8 cellular contexts compared by ENCODE assay signal in genomic region chr1:224182057-224182865, GRCh38. TPM values are rescaled to one million over a fixed set of nuclear protein-coding genes. Genes with fewer than 3 reads are reported as not detected.
DNase-seq lines count a peak whose midpoint lies in the region; ATAC-seq, FAIRE-seq and TF ChIP-seq lines count a peak whose summit lies in the region.

No MANE protein-coding gene starts in this region.

- H3K27ac ChIP-seq in SK-N-SH (ENCODE audit: low read depth in 2 of 2, low read length in 1 of 2) (peak overlapping the region; percentile 81 to 84), HepG2 (ENCODE audit: extremely low read length, insufficient read depth, low read length) (peak overlapping the region; percentile 67)

- H3K4me3 ChIP-seq in BJ (ENCODE audit: low read depth, low read length): peak overlapping the region; percentile 75
- H3K4me3 ChIP-seq in SK-N-SH (ENCODE audit: low read depth in 2 of 2, low read length in 1 of 2): peak overlapping the region; percentile 63 to 73
- H3K4me3 ChIP-seq in astrocyte of the spinal cord (ENCODE audit: low read depth, low read length): peak overlapping the region; percentile 78
- peak overlapping the region; percentile 60 to 89 (median 87) for H3K4me3 ChIP-seq in HepG2 (replicated peaks in 1 of 3; ENCODE audit: insufficient read depth in 1 of 3, low read depth in 2 of 3, low read length in 3 of 3)

- in situ Hi-C loops in astrocyte of the spinal cord (cut with HindIII; ENCODE audit: low sequenced_read_pairs) (no loop called here), HepG2 (cut with HindIII; ENCODE audit: extremely low pct_ligation_motif_present, low pct_unique_long_range_greater_than_20kb) (no loop called here)

- ATAC-seq in GM19324 (IDR thresholded peaks at IDR 0.05; ENCODE audit: low FRiP score, unreplicated experiment) (peak; percentile 25), HG03354 (IDR thresholded peaks at IDR 0.05; ENCODE audit: poor library complexity, severe bottlenecking, unreplicated experiment) (peak; percentile 51), HepG2 (no peak)
- peak; percentile 52 for ATAC-seq in stimulated activated effector memory CD8-positive, alpha-beta T cell treated with anti-CD3 and anti-CD28 coated beads, Interleukin-12 subunit alpha, Interleukin-12 subunit beta, amount 100 ng/mL, for 72 hours

- no peak for FAIRE-seq in HepG2 (lab: Jason Lieb, UNC)

- peak overlapping the region; percentile 81 for H3K4me3 Mint-ChIP-seq in stimulated activated effector memory CD8-positive, alpha-beta T cell treated with anti-CD3 and anti-CD28 coated beads, Interleukin-12 subunit alpha, Interleukin-12 subunit beta, amount 100 ng/mL, for 72 hours

- H3K4me1 ChIP-seq in SK-N-SH (ENCODE audit: control insufficient read depth in 1 of 2, insufficient read depth in 2 of 2, low read depth in 1 of 2, low read length in 1 of 2) (peaks cover 5 to 13% of the 10 kb centered on the region in 2 experiments; a peak in 2 of 4 replicates), HepG2 (ENCODE audit: insufficient read depth, low read length) (peaks cover 33% of the 10 kb centered on the region)

- peak overlapping the region; percentile 94 for H3K27ac Mint-ChIP-seq in stimulated activated effector memory CD8-positive, alpha-beta T cell treated with anti-CD3 and anti-CD28 coated beads, Interleukin-12 subunit alpha, Interleukin-12 subunit beta, amount 100 ng/mL, for 72 hours

- no peaks in the 10 kb centered on the region for H3K9me3 Mint-ChIP-seq in stimulated activated effector memory CD8-positive, alpha-beta T cell treated with anti-CD3 and anti-CD28 coated beads, Interleukin-12 subunit alpha, Interleukin-12 subunit beta, amount 100 ng/mL, for 72 hours

- POLR2A ChIA-PET in BJ (lab: Charles Lee) (interaction anchor here (0.6 kb wide), 2 partner anchors 11 to 13 kb away, joined by 3 read pairs; no protein-coding TSS in a partner anchor), SK-N-SH (lab: Yijun Ruan, JAX) (interaction anchor here (0.5 to 1.2 kb wide), 3 partner anchors 8 to 61 kb away, joined by 3 read pairs; no protein-coding TSS in a partner anchor), HepG2 (lab: Yijun Ruan, JAX) (interaction anchor here (0.7 to 2.3 kb wide), 5 partner anchors 11 to 68 kb away, joined by 3 to 17 read pairs (median 3); partner anchors contain the start of gene FBXO28)

- TF ChIP-seq EP300 in SK-N-SH (IDR thresholded peaks at IDR 0.05; ENCODE audit: borderline replicate concordance in 1 of 2, low read depth in 1 of 2, low read length in 1 of 2) (no peak), HepG2 (IDR thresholded peaks at IDR 0.05; ENCODE audit: low read depth in 2 of 2, low read length in 2 of 2) (no peak), HepG2 (CRISPR knock-in tag; IDR thresholded peaks at IDR 0.05; ENCODE audit: borderline replicate concordance) (no peak)

- TF ChIP-seq RAD21 in SK-N-SH (IDR thresholded peaks at IDR 0.05; ENCODE audit: low read length) (no peak), HepG2 (CRISPR knock-in tag; IDR thresholded peaks at IDR 0.05) (no peak)

- no peaks in the 10 kb centered on the region for H3K9me3 ChIP-seq in SK-N-SH
- H3K9me3 ChIP-seq in HepG2 (ENCODE audit: low read length): no peaks in the 10 kb centered on the region

- H3K36me3 ChIP-seq in BJ (ENCODE audit: control insufficient read depth, insufficient read depth, low read length) (peaks cover 1% of the 10 kb centered on the region; the same call in 1 of the 2 replicates), SK-N-SH (replicated peaks in 1 of 2; ENCODE audit: control insufficient read depth in 1 of 2, insufficient read depth in 2 of 2, low read length in 1 of 2) (peaks cover 0 to 9% of the 10 kb centered on the region in 2 experiments), HepG2 (replicated peaks in 1 of 2; ENCODE audit: control insufficient read depth in 1 of 2, insufficient read depth in 2 of 2, low read length in 2 of 2) (no peaks in the 10 kb centered on the region)

- CTCF ChIA-PET in BJ (lab: Yijun Ruan, JAX) (interaction anchor here (1.9 kb wide), 1 partner anchor 11 kb away, joined by 7 read pairs; no protein-coding TSS in a partner anchor), SK-N-SH (lab: Yijun Ruan, JAX) (interaction anchor here (0.6 to 1.3 kb wide), 5 partner anchors 11 to 66 kb away, joined by 3 read pairs; no protein-coding TSS in a partner anchor), HepG2 (lab: Yijun Ruan, JAX; ENCODE audit: low intra/inter-chr PET ratio, low total read pairs) (no interaction called here)

- H2AFZ ChIP-seq in SK-N-SH (ENCODE audit: low read depth): peak overlapping the region; percentile 91
- H2AFZ ChIP-seq in HepG2 (ENCODE audit: low read length): peak overlapping the region; percentile 90

- BruUV-seq in HepG2 (replicated peaks; lab: Mats Ljungman, UMichigan): TSS peak; percentile 80

- peaks cover 48% of the 10 kb centered on the region for H3K36me3 Mint-ChIP-seq in stimulated activated effector memory CD8-positive, alpha-beta T cell treated with anti-CD3 and anti-CD28 coated beads, Interleukin-12 subunit alpha, Interleukin-12 subunit beta, amount 100 ng/mL, for 72 hours

- H3K4me1 Mint-ChIP-seq in stimulated activated effector memory CD8-positive, alpha-beta T cell treated with anti-CD3 and anti-CD28 coated beads, Interleukin-12 subunit alpha, Interleukin-12 subunit beta, amount 100 ng/mL, for 72 hours: peaks cover 36% of the 10 kb centered on the region

- no peak for DNase-seq in BJ (ENCODE audit: low read depth)
- no peak for DNase-seq in SK-N-SH
- DNase-seq in astrocyte of the spinal cord (ENCODE audit: low read depth, low spot score): no peak
- DNase-seq in HepG2 (ENCODE audit: low spot score): no peak
- DNase-seq in stimulated activated effector memory CD8-positive, alpha-beta T cell treated with anti-CD3 and anti-CD28 coated beads, Interleukin-12 subunit alpha, Interleukin-12 subunit beta, amount 100 ng/mL, for 72 hours (ENCODE audit: low spot score in 2 of 2): peak in 1 of 2 donors; percentile 65
- no peak for DNase-seq in HCEC 1CT

- peaks cover 14% of the 10 kb centered on the region; the same call in 1 of the 2 replicates for H4K20me1 ChIP-seq in SK-N-SH (ENCODE audit: insufficient read depth)
- 0 out of 2 replicates have a peak, but pooled peaks cover 4% of the 10 kb centered on the region for H4K20me1 ChIP-seq in HepG2 (ENCODE audit: insufficient read depth, low read length)

- H3K79me2 ChIP-seq in SK-N-SH (ENCODE audit: insufficient read depth) (peaks cover 47% of the 10 kb centered on the region), HepG2 (ENCODE audit: insufficient read depth, low read length) (peaks cover 5% of the 10 kb centered on the region)

- no peaks in the 10 kb centered on the region for H3K9me2 ChIP-seq in SK-N-SH

- H3K9ac ChIP-seq in SK-N-SH (peak overlapping the region; percentile 94), HepG2 (ENCODE audit: insufficient read depth, low read depth, low read length) (peak overlapping the region; percentile 65)

- H3K4me2 ChIP-seq in SK-N-SH: peak overlapping the region; percentile 94
- H3K4me2 ChIP-seq in HepG2 (ENCODE audit: low read depth, low read length): peak overlapping the region; percentile 75

- H3F3A ChIP-seq in SK-N-SH (replicated peaks; ENCODE audit: insufficient read depth): no peaks in the 10 kb centered on the region

- TF ChIP-seq CTCF in BJ (IDR thresholded peaks at IDR 0.05; ENCODE audit: insufficient read depth, low read depth, low read length): no peak
- no peak for TF ChIP-seq CTCF in SK-N-SH (IDR thresholded peaks at IDR 0.05)
- no peak for TF ChIP-seq CTCF in astrocyte of the spinal cord (IDR thresholded peaks at IDR 0.05; ENCODE audit: low read depth, low read length)
- TF ChIP-seq CTCF in HepG2 (CRISPR knock-in tag; IDR thresholded peaks at IDR 0.05): no peak

- intact Hi-C loops in HepG2 (cut with micrococcal nuclease; ENCODE audit: unreplicated experiment): no loop called here

- no peak for TF ChIP-seq POLR2A in HepG2 (IDR thresholded peaks at IDR 0.05; ENCODE audit: insufficient read depth in 1 of 2, low read depth in 2 of 2, low read length in 2 of 2)

- H3K27me3 ChIP-seq in BJ (ENCODE audit: control insufficient read depth, insufficient read depth, low read length) (no peaks in the 10 kb centered on the region), SK-N-SH (ENCODE audit: insufficient read depth) (no peaks in the 10 kb centered on the region), HepG2 (ENCODE audit: control insufficient read depth in 1 of 2, insufficient read depth in 2 of 2, low read length in 2 of 2) (no peaks in the 10 kb centered on the region)

- 86% methylated on average over 22 of the region's 22 CpGs for WGBS in SK-N-SH (ENCODE audit: low lambda C conversion rate)
- WGBS in HepG2 (ENCODE audit: low lambda C conversion rate): 1% methylated on average over 22 of the region's 22 CpGs

TF ChIP-seq in SK-N-SH, 30 proteins besides CTCF, POLR2A, EP300 and RAD21 (continues in another document):
- no peak for TF ChIP-seq GATA2 (CRISPR knock-in tag; IDR thresholded peaks at IDR 0.05)

RNA-seq across cellular contexts. Expression of gene DEGS1, which starts 0.8 kb away (rescaled TPM):
- polyA plus RNA-seq in BJ (2011; rRNA removed): 77.2 and 152 TPM in 2 replicates
- 36.5 and 41.0 TPM in 2 replicates for polyA minus RNA-seq in BJ (2011; rRNA and poly(A)+ RNA removed)
- 62.3 and 89.2 TPM in 2 replicates for polyA plus RNA-seq in SK-N-SH (2012; rRNA removed)
- 105 and 117 TPM in 2 replicates for polyA plus RNA-seq in SK-N-SH (2012; cell fraction: cytosol; rRNA removed)
- polyA plus RNA-seq in SK-N-SH (2012; cell fraction: nucleus; rRNA removed): 16.2 and 30.6 TPM in 2 replicates
- 7.8 and 18.1 TPM in 2 replicates for total RNA-seq in HepG2 (2016; rRNA removed; fragmentation: Illumina TruSeq; extraction: Trizol)
- total RNA-seq in HepG2 (2016; cell fraction: cytosol; rRNA removed; fragmentation: Illumina TruSeq; extraction: Trizol; ENCODE audit: low read depth): 3.9 and 4.1 TPM in 2 replicates
- total RNA-seq in HepG2 (2016; cell fraction: insoluble cytoplasmic fraction; rRNA removed; fragmentation: Illumina TruSeq; extraction: Trizol): 9.1 and 17.5 TPM in 2 replicates
- total RNA-seq in HepG2 (2016; cell fraction: membrane; rRNA removed; fragmentation: Illumina TruSeq; extraction: Trizol): 7.7 and 8.1 TPM in 2 replicates
- 16.1 and 18.0 TPM in 2 replicates for total RNA-seq in HepG2 (2016; cell fraction: nucleus; rRNA removed; fragmentation: Illumina TruSeq; extraction: Trizol)
- polyA plus RNA-seq in HepG2 (2011; rRNA removed): 27.8 and 35.9 TPM in 2 replicates
- polyA plus RNA-seq in HepG2 (2011; cell fraction: cytosol; rRNA removed): 16.4 and 34.9 TPM in 2 replicates
- 4.6 and 11.0 TPM in 2 replicates for polyA plus RNA-seq in HepG2 (2011; cell fraction: nucleus; rRNA removed)
- 21.7 and 21.9 TPM in 2 replicates for polyA plus RNA-seq in HepG2 (2012)
- 3.8 and 4.1 TPM in 2 replicates for polyA plus RNA-seq in HepG2 (2016; cell fraction: cytosol; fragmentation: Illumina TruSeq; extraction: Trizol; ENCODE audit: low read depth)
- 10.2 and 13.3 TPM in 2 replicates for polyA plus RNA-seq in HepG2 (2016; cell fraction: insoluble cytoplasmic fraction; fragmentation: Illumina TruSeq; extraction: Trizol; ENCODE audit: low read depth)
- 6.0 and 6.5 TPM in 2 replicates for polyA plus RNA-seq in HepG2 (2016; cell fraction: membrane; fragmentation: Illumina TruSeq; extraction: Trizol; ENCODE audit: low read depth)
- 26.5 and 33.6 TPM in 2 replicates for polyA plus RNA-seq in HepG2 (2016; cell fraction: nucleus; fragmentation: Illumina TruSeq; extraction: Trizol; ENCODE audit: insufficient read depth, low read depth)
- 8.8 and 84.1 TPM in 2 replicates for polyA minus RNA-seq in HepG2 (2011; rRNA and poly(A)+ RNA removed; ENCODE audit: low replicate concordance)
- 12.9 and 16.5 TPM in 2 replicates for polyA minus RNA-seq in HepG2 (2011; cell fraction: cytosol; rRNA and poly(A)+ RNA removed)
- polyA minus RNA-seq in HepG2 (2011; cell fraction: nucleus; rRNA and poly(A)+ RNA removed): 6.3 and 10.9 TPM in 2 replicates
